In the genomic region with DNA sequence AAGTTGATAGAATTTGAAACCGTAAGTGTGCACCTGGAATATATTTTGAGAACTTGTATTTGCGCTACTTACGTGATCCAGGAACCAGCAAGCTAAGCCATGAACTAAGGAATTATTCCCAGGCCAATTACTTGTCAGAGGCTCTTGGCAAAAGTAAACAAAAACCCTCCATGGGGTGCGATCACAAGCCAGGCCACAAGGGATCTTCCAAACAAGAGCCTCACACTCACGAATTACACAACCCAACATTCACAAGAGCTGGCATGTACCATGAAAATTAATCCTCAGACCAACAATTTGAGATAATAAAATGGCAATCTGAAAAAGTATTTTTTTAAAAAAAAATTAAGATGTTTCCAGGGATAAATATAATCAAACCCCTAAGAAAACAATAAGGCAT, we compare ENCODE assay signal across 15 cellular contexts.
A peak's percentile ranks its signal among the peaks of the same experiment; 100 is the strongest.
DNase-seq lines count a peak whose midpoint lies in the region; ATAC-seq and TF ChIP-seq lines count a peak whose summit lies in the region.
"Had no signal": no experiment of that assay in that cellular context is flagged by ENCODE, and none has a peak within 500 bp of the region (broad histone marks: within the 10 kb centered on the region; RNA-seq: fewer than 3 reads in every experiment).

No MANE protein-coding gene starts in this region.

- H3K27ac Mint-ChIP-seq in WTC11, result no peak overlapping the region
- H3K27ac Mint-ChIP-seq: stimulated activated naive CD8-positive, alpha-beta T cell treated with anti-CD3 and anti-CD28 coated beads, Interleukin-15, amount 100 ng/mL, for 72 hours had no signal

- H3K36me3 Mint-ChIP-seq in WTC11, result no peaks in the 10 kb centered on the region
- H3K36me3 Mint-ChIP-seq: naive B cell had no signal

- POLR2A ChIA-PET in WTC11 (lab: Charles Lee), result no interaction called here

- no peak for TF ChIP-seq CTCF in WTC11 (IDR thresholded peaks at IDR 0.05)

- no peaks in the 10 kb centered on the region; the same call in 1 of the 2 replicates for H3K27me3 Mint-ChIP-seq in WTC11 (ENCODE audit: low read depth)

- ATAC-seq in WTC11 (peak; percentile 65), HG02840 (IDR thresholded peaks at IDR 0.05; ENCODE audit: low FRiP score, unreplicated experiment) (no peak)
- ATAC-seq: HepG2; lower lobe of right lung; stimulated activated naive CD8-positive, alpha-beta T cell treated with anti-CD3 and anti-CD28 coated beads, Interleukin-15, amount 100 ng/mL, for 72 hours had no signal

- DNase-seq in NCI-H2171 treated with DMSO at 0.1 percent for 48 hours (lab: John Stamatoyannopoulos, UW), result peak; percentile 1
- DNase-seq in NCI-H2171 (lab: John Stamatoyannopoulos, UW), result no peak
- peak; percentile 21 for DNase-seq in WTC11 (ENCODE audit: low spot score)
- peak; percentile 69 for DNase-seq in fibroblast of peridontal ligament (ENCODE audit: extremely low read depth)
- DNase-seq in renal cortical epithelial cell (ENCODE audit: low read depth), result peak; percentile 33
- DNase-seq in NK-92 (lab: John Stamatoyannopoulos, UW; ENCODE audit: unreplicated experiment), result no peak
- no peak for DNase-seq in DMS114 treated with DMSO at 0.1 percent for 48 hours (lab: John Stamatoyannopoulos, UW; ENCODE audit: unreplicated experiment)
- DNase-seq: foreskin fibroblast; lower lobe of right lung; naive B cell; stimulated activated naive CD8-positive, alpha-beta T cell treated with anti-CD3 and anti-CD28 coated beads, Interleukin-15, amount 100 ng/mL, for 72 hours; T-helper 2 cell; uterus had no signal

- no peak overlapping the region for H3K4me3 Mint-ChIP-seq in WTC11
- H3K4me3 Mint-ChIP-seq: naive B cell; stimulated activated naive CD8-positive, alpha-beta T cell treated with anti-CD3 and anti-CD28 coated beads, Interleukin-15, amount 100 ng/mL, for 72 hours had no signal

- H3K9me3 Mint-ChIP-seq in WTC11, result 0 out of 2 replicates have a peak, but pooled peaks cover 4% of the 10 kb centered on the region
- H3K9me3 Mint-ChIP-seq: naive B cell; stimulated activated naive CD8-positive, alpha-beta T cell treated with anti-CD3 and anti-CD28 coated beads, Interleukin-15, amount 100 ng/mL, for 72 hours had no signal

- CTCF ChIA-PET in WTC11 (lab: Charles Lee), result no interaction called here

- peaks cover 10% of the 10 kb centered on the region for H3K4me1 Mint-ChIP-seq in WTC11
- H3K4me1 Mint-ChIP-seq: naive B cell had no signal

TF ChIP-seq in WTC11, 78 proteins besides CTCF, POLR2A, EP300 and RAD21 (continues in another document):
- TF ChIP-seq ZNF396 (CRISPR knock-in tag; IDR thresholded peaks at IDR 0.05; ENCODE audit: borderline replicate concordance), result no peak
- TF ChIP-seq OVOL2 (CRISPR knock-in tag; IDR thresholded peaks at IDR 0.05; ENCODE audit: borderline replicate concordance), result no peak
- TF ChIP-seq ZNF121 (CRISPR knock-in tag; IDR thresholded peaks at IDR 0.05), result no peak
- no peak for TF ChIP-seq ZNF281 (CRISPR knock-in tag; IDR thresholded peaks at IDR 0.05)
- TF ChIP-seq ATF6 (CRISPR knock-in tag; IDR thresholded peaks at IDR 0.05), result no peak
- no peak for TF ChIP-seq ATF3 (CRISPR knock-in tag; conservative IDR thresholded peaks at IDR 0.05)
- no peak for TF ChIP-seq ZNF512 (CRISPR knock-in tag; IDR thresholded peaks at IDR 0.05; ENCODE audit: borderline replicate concordance)
- TF ChIP-seq EMX1 (CRISPR knock-in tag; IDR thresholded peaks at IDR 0.05), result no peak
- TF ChIP-seq TP53 (CRISPR knock-in tag; IDR thresholded peaks at IDR 0.05), result no peak
- no peak for TF ChIP-seq IRF2 (CRISPR knock-in tag; IDR thresholded peaks at IDR 0.05; ENCODE audit: borderline replicate concordance, low read depth)
- no peak for TF ChIP-seq ESRRA (CRISPR knock-in tag; IDR thresholded peaks at IDR 0.05; ENCODE audit: borderline replicate concordance)
- no peak for TF ChIP-seq NR2C2 (CRISPR knock-in tag; IDR thresholded peaks at IDR 0.05)
- no peak for TF ChIP-seq FOXK1 (CRISPR knock-in tag; IDR thresholded peaks at IDR 0.05)
- no peak for TF ChIP-seq ZNF317 (CRISPR knock-in tag; IDR thresholded peaks at IDR 0.05; ENCODE audit: borderline replicate concordance, low read depth)
- no peak for TF ChIP-seq FOXJ3 (CRISPR knock-in tag; IDR thresholded peaks at IDR 0.05; ENCODE audit: borderline replicate concordance)
- TF ChIP-seq, protein P1, sequence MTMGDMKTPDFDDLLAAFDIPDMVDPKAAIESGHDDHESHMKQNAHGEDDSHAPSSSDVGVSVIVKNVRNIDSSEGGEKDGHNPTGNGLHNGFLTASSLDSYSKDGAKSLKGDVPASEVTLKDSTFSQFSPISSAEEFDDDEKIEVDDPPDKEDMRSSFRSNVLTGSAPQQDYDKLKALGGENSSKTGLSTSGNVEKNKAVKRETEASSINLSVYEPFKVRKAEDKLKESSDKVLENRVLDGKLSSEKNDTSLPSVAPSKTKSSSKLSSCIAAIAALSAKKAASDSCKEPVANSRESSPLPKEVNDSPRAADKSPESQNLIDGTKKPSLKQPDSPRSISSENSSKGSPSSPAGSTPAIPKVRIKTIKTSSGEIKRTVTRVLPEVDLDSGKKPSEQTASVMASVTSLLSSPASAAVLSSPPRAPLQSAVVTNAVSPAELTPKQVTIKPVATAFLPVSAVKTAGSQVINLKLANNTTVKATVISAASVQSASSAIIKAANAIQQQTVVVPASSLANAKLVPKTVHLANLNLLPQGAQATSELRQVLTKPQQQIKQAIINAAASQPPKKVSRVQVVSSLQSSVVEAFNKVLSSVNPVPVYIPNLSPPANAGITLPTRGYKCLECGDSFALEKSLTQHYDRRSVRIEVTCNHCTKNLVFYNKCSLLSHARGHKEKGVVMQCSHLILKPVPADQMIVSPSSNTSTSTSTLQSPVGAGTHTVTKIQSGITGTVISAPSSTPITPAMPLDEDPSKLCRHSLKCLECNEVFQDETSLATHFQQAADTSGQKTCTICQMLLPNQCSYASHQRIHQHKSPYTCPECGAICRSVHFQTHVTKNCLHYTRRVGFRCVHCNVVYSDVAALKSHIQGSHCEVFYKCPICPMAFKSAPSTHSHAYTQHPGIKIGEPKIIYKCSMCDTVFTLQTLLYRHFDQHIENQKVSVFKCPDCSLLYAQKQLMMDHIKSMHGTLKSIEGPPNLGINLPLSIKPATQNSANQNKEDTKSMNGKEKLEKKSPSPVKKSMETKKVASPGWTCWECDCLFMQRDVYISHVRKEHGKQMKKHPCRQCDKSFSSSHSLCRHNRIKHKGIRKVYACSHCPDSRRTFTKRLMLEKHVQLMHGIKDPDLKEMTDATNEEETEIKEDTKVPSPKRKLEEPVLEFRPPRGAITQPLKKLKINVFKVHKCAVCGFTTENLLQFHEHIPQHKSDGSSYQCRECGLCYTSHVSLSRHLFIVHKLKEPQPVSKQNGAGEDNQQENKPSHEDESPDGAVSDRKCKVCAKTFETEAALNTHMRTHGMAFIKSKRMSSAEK (CRISPR knock-in tag; IDR thresholded peaks at IDR 0.05; ENCODE audit: borderline replicate concordance), result no peak
- TF ChIP-seq ZNF263 (CRISPR knock-in tag; IDR thresholded peaks at IDR 0.05; ENCODE audit: low read depth), result no peak

Comparison
In these comparisons a context has a peak if more than half of its experiments do, and no peak if none do; other contexts are left out.
1. DNase-seq: peak in NCI-H2171 treated with DMSO at 0.1 percent for 48 hours (single experiment), WTC11 (single experiment), fibroblast of peridontal ligament (single experiment) and renal cortical epithelial cell (single experiment); none in NCI-H2171 (single experiment), NK-92 (single experiment) and DMS114 treated with DMSO at 0.1 percent for 48 hours (single experiment).